In genomic region chr14:51822499-51822898, GRCh38 we compare ENCODE assay signal across 24 cellular contexts. TPM values are rescaled to one million over a fixed set of nuclear protein-coding genes. Genes with fewer than 3 reads are reported as not detected.
"Had no signal": no experiment of that assay in that cellular context is flagged by ENCODE, and none has a peak within 500 bp of the region (broad histone marks: within the 10 kb centered on the region; RNA-seq: fewer than 3 reads in every experiment).

No MANE protein-coding gene starts in this region.

- H3K79me2 ChIP-seq: hepatocyte had no signal

- H3K27ac ChIP-seq: coronary artery, hepatocyte, neutrophil, psoas muscle, spleen, testis, tibial nerve, upper lobe of right lung had no signal

- H3K4me3 ChIP-seq: coronary artery, hepatocyte, lung, psoas muscle, spleen, testis, tibial nerve, upper lobe of right lung had no signal

- ATAC-seq: left colon; left ventricle myocardium superior; psoas muscle; sciatic nerve; stimulated activated naive B cell treated with anti-CD40 and anti-IgM and Interleukin-4, amounts not matched to agents 10 μg/mL and 1 μg/mL and 100 μg/mL, for 72 hours; stimulated activated naive CD8-positive, alpha-beta T cell treated with anti-CD3 and anti-CD28 coated beads, Interleukin-15, amount 100 ng/mL, for 72 hours; upper lobe of right lung had no signal

- H3K4me1 ChIP-seq: psoas muscle, testis, upper lobe of right lung had no signal

- H3K9me3 ChIP-seq: neutrophil, psoas muscle, spleen, testis, tibial nerve, upper lobe of right lung had no signal

- H3K4me3 Mint-ChIP-seq: endodermal cell; naive B cell; stimulated activated naive B cell treated with anti-CD40 and anti-IgM and Interleukin-4, amounts not matched to agents 10 μg/mL and 1 μg/mL and 100 μg/mL, for 72 hours; stimulated activated naive CD8-positive, alpha-beta T cell treated with anti-CD3 and anti-CD28 coated beads, Interleukin-15, amount 100 ng/mL, for 72 hours had no signal

- H3K27me3 Mint-ChIP-seq: stimulated activated naive B cell treated with anti-CD40 and anti-IgM and Interleukin-4, amounts not matched to agents 10 μg/mL and 1 μg/mL and 100 μg/mL, for 72 hours; stimulated activated naive CD8-positive, alpha-beta T cell treated with anti-CD3 and anti-CD28 coated beads, Interleukin-15, amount 100 ng/mL, for 72 hours had no signal

- H2AFZ ChIP-seq: hepatocyte had no signal

- H3K36me3 ChIP-seq: neutrophil, spleen, tibial nerve, upper lobe of right lung had no signal

- H3K27me3 ChIP-seq: neutrophil, testis, tibial nerve, upper lobe of right lung had no signal

- H3K9me3 Mint-ChIP-seq: naive B cell; stimulated activated naive B cell treated with anti-CD40 and anti-IgM and Interleukin-4, amounts not matched to agents 10 μg/mL and 1 μg/mL and 100 μg/mL, for 72 hours; stimulated activated naive CD8-positive, alpha-beta T cell treated with anti-CD3 and anti-CD28 coated beads, Interleukin-15, amount 100 ng/mL, for 72 hours had no signal

- DNase-seq: effector CD4-positive, alpha-beta T cell; endodermal cell; erythroblast; foreskin melanocyte; left colon; left ventricle myocardium superior; mesendoderm; naive B cell; psoas muscle; spleen; stimulated activated CD4-positive, alpha-beta T cell treated with anti-CD3 and anti-CD28 coated beads, Interleukin-15, amount 100 ng/mL, for 24 hours; stimulated activated CD4-positive, alpha-beta T cell treated with anti-CD3 and anti-CD28 coated beads, Interleukin-1b, Interleukin-23, amount 100 ng/mL, for 48 hours; stimulated activated CD4-positive, alpha-beta T cell treated with anti-CD3 and anti-CD28 coated beads, Interleukin-4, amount 100 ng/mL, for 4 hours; stimulated activated naive B cell treated with anti-CD40 and anti-IgM and Interleukin-4, amounts not matched to agents 10 μg/mL and 1 μg/mL and 100 μg/mL, for 72 hours; stimulated activated naive CD8-positive, alpha-beta T cell treated with anti-CD3 and anti-CD28 coated beads, Interleukin-15, amount 100 ng/mL, for 72 hours; testis; upper lobe of right lung had no signal

- H3K27ac Mint-ChIP-seq: endodermal cell; naive B cell; stimulated activated naive B cell treated with anti-CD40 and anti-IgM and Interleukin-4, amounts not matched to agents 10 μg/mL and 1 μg/mL and 100 μg/mL, for 72 hours; stimulated activated naive CD8-positive, alpha-beta T cell treated with anti-CD3 and anti-CD28 coated beads, Interleukin-15, amount 100 ng/mL, for 72 hours had no signal

- H3K36me3 Mint-ChIP-seq: naive B cell; stimulated activated naive B cell treated with anti-CD40 and anti-IgM and Interleukin-4, amounts not matched to agents 10 μg/mL and 1 μg/mL and 100 μg/mL, for 72 hours had no signal

- H3K4me1 Mint-ChIP-seq: endodermal cell; naive B cell; stimulated activated naive CD8-positive, alpha-beta T cell treated with anti-CD3 and anti-CD28 coated beads, Interleukin-15, amount 100 ng/mL, for 72 hours had no signal

- H3K4me2 ChIP-seq: hepatocyte had no signal

RNA-seq across cellular contexts. Expression of gene GNG2, which starts 37.9 kb away (rescaled TPM):
- total RNA-seq: endothelial cell of umbilical vein had no signal
- polyA plus RNA-seq: endothelial cell of umbilical vein had no signal
